In the genomic region with DNA sequence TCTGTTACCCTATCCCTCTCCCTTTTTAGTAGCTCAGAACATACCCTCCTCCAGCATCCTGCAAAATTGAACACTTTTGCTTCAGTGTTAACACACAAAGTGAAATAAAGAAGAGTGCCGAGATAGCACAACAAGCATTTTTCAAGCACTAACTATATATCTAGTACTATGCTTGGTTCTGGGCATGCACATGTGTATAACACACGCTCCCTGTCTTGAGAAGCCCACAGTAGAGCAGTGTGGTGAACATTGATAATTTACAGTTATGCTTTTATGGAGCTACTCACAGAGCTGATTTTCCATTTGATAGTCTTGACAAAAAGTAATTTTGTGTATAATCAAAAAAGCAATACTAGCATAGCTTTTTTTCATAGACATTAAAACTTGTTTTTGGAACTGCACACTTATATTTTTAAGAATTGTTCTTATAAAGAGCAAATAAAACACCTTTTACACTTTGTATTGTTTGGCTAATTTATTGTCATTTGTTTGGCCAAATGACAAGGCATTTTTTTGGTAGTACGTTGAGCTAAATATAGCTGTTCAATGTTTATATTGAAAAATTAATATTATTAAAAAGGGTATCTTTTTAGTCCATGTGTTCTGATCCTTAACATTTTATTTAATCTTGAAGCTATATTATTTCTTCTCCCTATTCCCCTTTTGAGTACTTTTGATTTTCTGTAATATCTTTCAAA, we compare ENCODE assay signal across 13 cellular contexts. TPM values are rescaled to one million over a fixed set of nuclear protein-coding genes. Genes with fewer than 3 reads are reported as not detected.
DNase-seq lines count a peak whose midpoint lies in the region; ATAC-seq lines count a peak whose summit lies in the region.
"Had no signal": no experiment of that assay in that cellular context is flagged by ENCODE, and none has a peak within 500 bp of the region (broad histone marks: within the 10 kb centered on the region; RNA-seq: fewer than 3 reads in every experiment).

No MANE protein-coding gene starts in this region.

- H3K36me3 Mint-ChIP-seq in activated CD4-positive, alpha-beta T cell treated with anti-CD3 and anti-CD28 coated beads, Interleukin-2, amount 10 ng/mL, durations not matched to agents 24 days and 14 days (ENCODE audit: low read depth): peaks cover 18% of the 10 kb centered on the region
- peaks cover 11% of the 10 kb centered on the region for H3K36me3 Mint-ChIP-seq in activated naive CD8-positive, alpha-beta T cell
- H3K36me3 Mint-ChIP-seq in natural killer cell treated with Interleukin-12 subunit alpha and Interleukin-12 subunit beta and Interleukin-15 and Interleukin-18, amount 100 ng/mL, for 72 hours: no peaks in the 10 kb centered on the region

- H3K27ac Mint-ChIP-seq in activated CD4-positive, alpha-beta T cell treated with anti-CD3 and anti-CD28 coated beads, Interleukin-2, amount 10 ng/mL, durations not matched to agents 24 days and 14 days: peak overlapping the region; percentile 92
- H3K27ac Mint-ChIP-seq in activated naive CD8-positive, alpha-beta T cell: peak overlapping the region; percentile 95
- peak overlapping the region; percentile 82 for H3K27ac Mint-ChIP-seq in natural killer cell treated with Interleukin-12 subunit alpha and Interleukin-12 subunit beta and Interleukin-15 and Interleukin-18, amount 100 ng/mL, for 72 hours

- H3K4me3 Mint-ChIP-seq in activated CD4-positive, alpha-beta T cell treated with anti-CD3 and anti-CD28 coated beads, Interleukin-2, amount 10 ng/mL, durations not matched to agents 24 days and 14 days: peak overlapping the region; percentile 80
- peak overlapping the region; percentile 71 for H3K4me3 Mint-ChIP-seq in activated naive CD8-positive, alpha-beta T cell
- peak overlapping the region; percentile 69 for H3K4me3 Mint-ChIP-seq in natural killer cell treated with Interleukin-12 subunit alpha and Interleukin-12 subunit beta and Interleukin-15 and Interleukin-18, amount 100 ng/mL, for 72 hours

- intact Hi-C loops in activated CD4-positive, alpha-beta T cell treated with anti-CD3 and anti-CD28 coated beads, Interleukin-2, amount 10 ng/mL, durations not matched to agents 24 days and 14 days (cut with micrococcal nuclease): loop anchor here (5.0 kb wide), 1 partner anchor 52 kb away; no protein-coding TSS in a partner anchor

- no peaks in the 10 kb centered on the region for H3K9me3 Mint-ChIP-seq in activated CD4-positive, alpha-beta T cell treated with anti-CD3 and anti-CD28 coated beads, Interleukin-2, amount 10 ng/mL, durations not matched to agents 24 days and 14 days
- no peaks in the 10 kb centered on the region for H3K9me3 Mint-ChIP-seq in activated naive CD8-positive, alpha-beta T cell (ENCODE audit: low read depth)
- no peaks in the 10 kb centered on the region for H3K9me3 Mint-ChIP-seq in natural killer cell treated with Interleukin-12 subunit alpha and Interleukin-12 subunit beta and Interleukin-15 and Interleukin-18, amount 100 ng/mL, for 72 hours

- H3K36me3 ChIP-seq in KOPT-K1 (ENCODE audit: insufficient read depth, low read length): peaks cover 24% of the 10 kb centered on the region

- H3K27me3 Mint-ChIP-seq in activated CD4-positive, alpha-beta T cell treated with anti-CD3 and anti-CD28 coated beads, Interleukin-2, amount 10 ng/mL, durations not matched to agents 24 days and 14 days: no peaks in the 10 kb centered on the region
- no peaks in the 10 kb centered on the region for H3K27me3 Mint-ChIP-seq in activated naive CD8-positive, alpha-beta T cell
- no peaks in the 10 kb centered on the region for H3K27me3 Mint-ChIP-seq in natural killer cell treated with Interleukin-12 subunit alpha and Interleukin-12 subunit beta and Interleukin-15 and Interleukin-18, amount 100 ng/mL, for 72 hours

- ATAC-seq in natural killer cell treated with Interleukin-12 subunit alpha and Interleukin-12 subunit beta and Interleukin-15 and Interleukin-18, amount 100 ng/mL, for 72 hours: no peak
- ATAC-seq in HG02840 (IDR thresholded peaks at IDR 0.05; ENCODE audit: low FRiP score, unreplicated experiment) (no peak), GM21723 (IDR thresholded peaks at IDR 0.05; ENCODE audit: unreplicated experiment) (no peak), HG02884 (IDR thresholded peaks at IDR 0.05; ENCODE audit: unreplicated experiment) (no peak)

- H3K9me3 ChIP-seq in KOPT-K1 (ENCODE audit: insufficient read depth, low read length, poor library complexity, severe bottlenecking): no peaks in the 10 kb centered on the region
- H3K9me3 ChIP-seq: upper lobe of left lung had no signal

- no peak for DNase-seq in activated CD4-positive, alpha-beta T cell treated with anti-CD3 and anti-CD28 coated beads, Interleukin-2, amount 10 ng/mL, durations not matched to agents 24 days and 14 days
- no peak for DNase-seq in activated CD4-positive, alpha-beta T cell treated with anti-CD3 and anti-CD28 coated beads, Interleukin-2, amount 50 U/mL, for 4 hours
- DNase-seq in natural killer cell treated with Interleukin-12 subunit alpha and Interleukin-12 subunit beta and Interleukin-15 and Interleukin-18, amount 100 ng/mL, for 72 hours (ENCODE audit: low spot score): no peak
- DNase-seq: NCI-H1417, NCI-H524 treated with DMSO at 0.1 percent for 48 hours, SHP77 treated with DMSO at 0.1 percent for 48 hours, upper lobe of left lung had no signal

- H3K27ac ChIP-seq in KOPT-K1 (ENCODE audit: low read depth, low read length, poor library complexity, severe bottlenecking): peak overlapping the region; percentile 26
- H3K27ac ChIP-seq: parathyroid adenoma, upper lobe of left lung had no signal

- H3K4me1 Mint-ChIP-seq in activated CD4-positive, alpha-beta T cell treated with anti-CD3 and anti-CD28 coated beads, Interleukin-2, amount 10 ng/mL, durations not matched to agents 24 days and 14 days: peaks cover 43% of the 10 kb centered on the region
- peaks cover 77% of the 10 kb centered on the region for H3K4me1 Mint-ChIP-seq in activated naive CD8-positive, alpha-beta T cell (ENCODE audit: low read depth)
- peaks cover 26 to 40% of the 10 kb centered on the region in 2 donors for H3K4me1 Mint-ChIP-seq in natural killer cell treated with Interleukin-12 subunit alpha and Interleukin-12 subunit beta and Interleukin-15 and Interleukin-18, amount 100 ng/mL, for 72 hours (ENCODE audit: low read depth in 2 of 2)

RNA-seq across cellular contexts. Expression of gene LEMD3, which starts 39.7 kb away (rescaled TPM):
- total RNA-seq in activated CD4-positive, alpha-beta T cell treated with anti-CD3 and anti-CD28 coated beads, Interleukin-2, amount 10 ng/mL, durations not matched to agents 24 days and 14 days: 28.9 and 30.0 TPM in 2 replicates
- total RNA-seq in natural killer cell treated with Interleukin-12 subunit alpha and Interleukin-12 subunit beta and Interleukin-15 and Interleukin-18, amount 100 ng/mL, for 72 hours: 10 to 100 TPM; 39.4 to 39.9 TPM
